In genomic region chr10:49134327-49134726, GRCh38 we compare ENCODE assay signal across 22 cellular contexts. TPM values are rescaled to one million over a fixed set of nuclear protein-coding genes. Genes with fewer than 3 reads are reported as not detected.
DNase-seq lines count a peak whose midpoint lies in the region; ATAC-seq, FAIRE-seq and TF ChIP-seq lines count a peak whose summit lies in the region.
"Had no signal": no experiment of that assay in that cellular context is flagged by ENCODE, and none has a peak within 500 bp of the region (broad histone marks: within the 10 kb centered on the region; RNA-seq: fewer than 3 reads in every experiment).

No MANE protein-coding gene starts in this region.

- RAD21 ChIA-PET in GM12878 (lab: Charles Lee; ENCODE audit: unreplicated experiment): interaction anchor here (2.5 kb wide), 1 partner anchor 38 kb away, joined by 8 read pairs; no protein-coding TSS in a partner anchor

- H3K4me3 Mint-ChIP-seq in natural killer cell: no peak overlapping the region
- H3K4me3 Mint-ChIP-seq: T-helper 17 cell had no signal

- ATAC-seq in GM12878 (no peak), natural killer cell (peak; percentile 27 to 57 (median 48)), HG03159 (IDR thresholded peaks at IDR 0.05; ENCODE audit: unreplicated experiment) (no peak), left lung (no peak)
- ATAC-seq: T-helper 17 cell had no signal

- no peaks in the 10 kb centered on the region for H3K36me3 ChIP-seq in BLaER1
- no peaks in the 10 kb centered on the region for H3K36me3 ChIP-seq in GM12878 (ENCODE audit: control insufficient read depth in 2 of 2, insufficient read depth in 2 of 2, low read length in 1 of 2)
- H3K36me3 ChIP-seq in left lung: no peaks in the 10 kb centered on the region

- BruUV-seq in GM12878 (replicated peaks; lab: Mats Ljungman, UMichigan): no TSS peak

- TF ChIP-seq POLR2A in GM12878 (IDR thresholded peaks at IDR 0.05; ENCODE audit: low read depth, low read length): no peak

- in situ Hi-C loops in GM12878 (cut with MboI): no loop called here

- H3K4me3 ChIP-seq in BLaER1: no peak overlapping the region
- no peak overlapping the region for H3K4me3 ChIP-seq in GM12878
- H3K4me3 ChIP-seq in left lung: no peak overlapping the region

- H2AFZ ChIP-seq in GM12878 (ENCODE audit: control insufficient read depth, low read depth, low read length): no peak overlapping the region

- POLR2A ChIA-PET in GM12878 (lab: Charles Lee): no interaction called here

- no peak overlapping the region for H3K9ac ChIP-seq in BLaER1
- no peak overlapping the region for H3K9ac ChIP-seq in GM12878 (ENCODE audit: control insufficient read depth, insufficient read depth, low read length)

- intact Hi-C loops in GM12878 (cut with micrococcal nuclease; ENCODE audit: unreplicated experiment) (no loop called here), natural killer cell (cut with micrococcal nuclease) (no loop called here), left lung (cut with DNase I) (no loop called here)

- H4K20me1 ChIP-seq in BLaER1 (no peaks in the 10 kb centered on the region), GM12878 (ENCODE audit: control insufficient read depth, insufficient read depth) (no peaks in the 10 kb centered on the region)

- TF ChIP-seq RAD21 in GM12878 (IDR thresholded peaks at IDR 0.05; ENCODE audit: insufficient read depth, low read depth, low read length): no peak

- H3K9me3 ChIP-seq in BLaER1 (peaks cover 15% of the 10 kb centered on the region), GM12878 (replicated peaks; ENCODE audit: control insufficient read depth, insufficient read depth, low read length) (no peaks in the 10 kb centered on the region), left lung (no peaks in the 10 kb centered on the region)

- TF ChIP-seq CTCF in GM12878 (IDR thresholded peaks at IDR 0.05 in 2 of 3, conservative IDR thresholded peaks at IDR 0.05 in 1 of 3; ENCODE audit: control insufficient read depth in 2 of 3, extremely low read depth in 1 of 3, insufficient read depth in 1 of 3, low read depth in 3 of 3, low read length in 3 of 3) (no peak), natural killer cell (IDR thresholded peaks at IDR 0.05) (no peak), GM20000 (IDR thresholded peaks at IDR 0.05; ENCODE audit: extremely low read depth, missing control alignments) (no peak), left lung (IDR thresholded peaks at IDR 0.05) (no peak)

- CTCF ChIA-PET in GM12878 (lab: Yijun Ruan, JAX): interaction anchor here (1.9 kb wide), 1 partner anchor 44 kb away, joined by 5 read pairs; no protein-coding TSS in a partner anchor

- TF ChIP-seq EP300 in GM12878 (IDR thresholded peaks at IDR 0.05; ENCODE audit: borderline replicate concordance in 1 of 2, control insufficient read depth in 1 of 2, low read depth in 2 of 2, low read length in 2 of 2): no peak

- FAIRE-seq in GM19239 (lab: Jason Lieb, UNC): peak; percentile 21
- FAIRE-seq in GM12878 (lab: Jason Lieb, UNC): no peak
- FAIRE-seq: D721Med, GM12892 had no signal

- H3K79me2 ChIP-seq in GM12878 (ENCODE audit: control insufficient read depth, insufficient read depth, low read length): no peaks in the 10 kb centered on the region

- peaks cover 0 to 2% of the 10 kb centered on the region in 2 donors for H3K9me3 Mint-ChIP-seq in natural killer cell

- H3K4me1 ChIP-seq in BLaER1: peaks cover 37% of the 10 kb centered on the region
- H3K4me1 ChIP-seq in GM12878 (ENCODE audit: control insufficient read depth, insufficient read depth, low read length): no peaks in the 10 kb centered on the region
- H3K4me1 ChIP-seq in left lung: peaks cover 1 to 4% of the 10 kb centered on the region in 2 donors

- SMC1A ChIA-PET in GM12878 (lab: Charles Lee; ENCODE audit: uncharacterized antibody, unreplicated experiment): no interaction called here

- H3K4me2 ChIP-seq in BLaER1 (peak overlapping the region; percentile 44), GM12878 (ENCODE audit: control insufficient read depth, insufficient read depth) (no peak overlapping the region)

- H3K27ac ChIP-seq in BLaER1 (no peak overlapping the region), GM12878 (ENCODE audit: control insufficient read depth, insufficient read depth) (no peak overlapping the region), left lung (no peak overlapping the region)

- peaks cover 1 to 3% of the 10 kb centered on the region in 2 donors for H3K27me3 Mint-ChIP-seq in natural killer cell (ENCODE audit: low read depth in 2 of 2)

- H3K36me3 Mint-ChIP-seq in natural killer cell: no peaks in the 10 kb centered on the region

- peaks cover 33 to 36% of the 10 kb centered on the region in 2 donors for H3K4me1 Mint-ChIP-seq in natural killer cell

- peak overlapping the region; percentile 24 to 66 for H3K27ac Mint-ChIP-seq in natural killer cell
- H3K27ac Mint-ChIP-seq: T-helper 17 cell had no signal

- H3K27me3 ChIP-seq in BLaER1: no peaks in the 10 kb centered on the region
- no peaks in the 10 kb centered on the region for H3K27me3 ChIP-seq in GM12878 (replicated peaks in 1 of 2; ENCODE audit: control insufficient read depth in 2 of 2, insufficient read depth in 2 of 2, low read length in 1 of 2)
- no peaks in the 10 kb centered on the region for H3K27me3 ChIP-seq in left lung

- DNase-seq in GM19239 (ENCODE audit: insufficient read length, low spot score): no peak
- DNase-seq in GM12878 (ENCODE audit: low read depth, low spot score): no peak
- no peak for DNase-seq in natural killer cell
- no peak for DNase-seq in GM20000 (ENCODE audit: low spot score)
- DNase-seq in NCI-H146 treated with DMSO at 0.1 percent for 48 hours (lab: John Stamatoyannopoulos, UW; ENCODE audit: unreplicated experiment): no peak
- DNase-seq in left lung: no peak
- DNase-seq: AML-193, DMS53, NCI-H1105, NCI-H1694 treated with DMSO at 0.1 percent for 48 hours, NCI-H446, NCI-H526 treated with DMSO at 0.1 percent for 48 hours, SHP77, T-helper 17 cell had no signal

- 2% methylated on average over 3 of the region's 3 CpGs for WGBS in GM12878 (ENCODE audit: insufficient coverage, insufficient replicate concordance, low lambda C conversion rate, missing lambda C conversion rate)

RNA-seq across cellular contexts. Expression of gene FAM170B, which starts 0.5 kb away (rescaled TPM):
- total RNA-seq in GM12878 (2013; cell fraction: nucleolus; rRNA removed): not detected in 2 replicates
- total RNA-seq in GM12878 (2014; rRNA removed) (not detected in 2 replicates), GM12878 (2014; rRNA removed; fragmentation: Illumina TruSeq; extraction: Trizol) (not detected in 2 replicates), GM12878 (2021) (not detected in 2 replicates), natural killer cell (not detected), left lung (under 1 TPM in 1 of 2 donors, not detected in 1; 0.26 TPM)
- polyA plus RNA-seq in GM12878 (2011; ENCODE audit: low read depth): not detected
- polyA plus RNA-seq in GM12878 (2011; rRNA removed) (not detected in 2 replicates), GM12878 (2014; fragmentation: Illumina TruSeq; extraction: Trizol) (not detected in 2 replicates), GM12878 (2014; fragmentation: Nextera tagmentation; extraction: Ambion mirVana) (not detected), GM12878 (2014; rRNA removed) (not detected in 2 replicates), GM12878 (2016; fragmentation: Nextera tagmentation; extraction: Ambion mirVana) (not detected)
- 0.10 TPM in 1 of 2 replicates, not detected in the other for polyA plus RNA-seq in GM12878 (2011; cell fraction: cytosol; rRNA removed)
- polyA plus RNA-seq in GM12878 (2011; cell fraction: nucleus; rRNA removed): 0.15 TPM in 1 of 2 replicates, not detected in the other
- polyA plus RNA-seq in GM12878 (2012): not detected in 2 replicates
- polyA minus RNA-seq in GM12878 (2011; rRNA and poly(A)+ RNA removed): 0.36 TPM in 1 of 2 replicates, not detected in the other
- polyA minus RNA-seq in GM12878 (2011; cell fraction: cytosol; rRNA and poly(A)+ RNA removed): not detected in 2 replicates
- not detected in 2 replicates for polyA minus RNA-seq in GM12878 (2011; cell fraction: nucleus; rRNA and poly(A)+ RNA removed)
- total RNA-seq: A172, H4, RPMI7951, T-helper 17 cell had no signal
- polyA plus RNA-seq: AG04450 had no signal

RNA-seq across cellular contexts. Expression of gene VSTM4, which starts 19.0 kb away (rescaled TPM):
- total RNA-seq in GM12878 (2013; cell fraction: nucleolus; rRNA removed): 0.04 TPM in 1 of 2 replicates, not detected in the other
- total RNA-seq in GM12878 (2014; rRNA removed) (not detected in 2 replicates), GM12878 (2014; rRNA removed; fragmentation: Illumina TruSeq; extraction: Trizol) (not detected in 2 replicates), GM12878 (2021) (0.08 TPM in 1 of 2 replicates, not detected in the other), natural killer cell (under 1 TPM; 0.38 to 0.57 (median 0.45) TPM), left lung (10 to 100 TPM; 11.0 to 13.2 TPM)
- polyA plus RNA-seq in GM12878 (2011; ENCODE audit: low read depth): not detected
- polyA plus RNA-seq in GM12878 (2011; rRNA removed) (0.14 TPM in 2 replicates), GM12878 (2014; fragmentation: Illumina TruSeq; extraction: Trizol) (0.01 TPM in 1 of 2 replicates, not detected in the other), GM12878 (2014; fragmentation: Nextera tagmentation; extraction: Ambion mirVana) (under 1 TPM in 1 of 2 experiments, not detected in 1; 0.02 TPM), GM12878 (2014; rRNA removed) (not detected in 2 replicates), GM12878 (2016; fragmentation: Nextera tagmentation; extraction: Ambion mirVana) (not detected)
- 0.06 and 0.08 TPM in 2 replicates for polyA plus RNA-seq in GM12878 (2011; cell fraction: cytosol; rRNA removed)
- 0.03 and 0.09 TPM in 2 replicates for polyA plus RNA-seq in GM12878 (2011; cell fraction: nucleus; rRNA removed)
- polyA plus RNA-seq in GM12878 (2012): not detected in 2 replicates
- polyA minus RNA-seq in GM12878 (2011; rRNA and poly(A)+ RNA removed): 0.15 TPM in 1 of 2 replicates, not detected in the other
- polyA minus RNA-seq in GM12878 (2011; cell fraction: cytosol; rRNA and poly(A)+ RNA removed): not detected in 2 replicates
- polyA minus RNA-seq in GM12878 (2011; cell fraction: nucleus; rRNA and poly(A)+ RNA removed): 0.24 and 0.57 TPM in 2 replicates
- total RNA-seq: T-helper 17 cell had no signal

RNA-seq across cellular contexts. Expression of gene TMEM273, which starts 53.9 kb away (rescaled TPM):
- total RNA-seq in GM12878 (2013; cell fraction: nucleolus; rRNA removed): 135 and 148 TPM in 2 replicates
- total RNA-seq in GM12878 (2014; rRNA removed) (26.5 and 30.6 TPM in 2 replicates), GM12878 (2014; rRNA removed; fragmentation: Illumina TruSeq; extraction: Trizol) (24.0 and 26.3 TPM in 2 replicates), GM12878 (2021) (20.9 and 23.5 TPM in 2 replicates), natural killer cell (10 to 100 TPM; 11.6 to 46.3 (median 29.4) TPM), left lung (10 to 100 TPM; 19.4 to 46.9 TPM)
- 8.9 TPM for polyA plus RNA-seq in GM12878 (2011; ENCODE audit: low read depth)
- polyA plus RNA-seq in GM12878 (2011; rRNA removed) (46.3 and 47.3 TPM in 2 replicates), GM12878 (2014; fragmentation: Illumina TruSeq; extraction: Trizol) (35.6 and 41.3 TPM in 2 replicates), GM12878 (2014; fragmentation: Nextera tagmentation; extraction: Ambion mirVana) (10 to 100 TPM; 25.6 to 28.6 TPM), GM12878 (2014; rRNA removed) (33.9 and 40.4 TPM in 2 replicates), GM12878 (2016; fragmentation: Nextera tagmentation; extraction: Ambion mirVana) (10 to 100 TPM; 10.3 to 12.2 TPM)
- polyA plus RNA-seq in GM12878 (2011; cell fraction: cytosol; rRNA removed): 45.0 and 51.2 TPM in 2 replicates
- 75.4 and 80.5 TPM in 2 replicates for polyA plus RNA-seq in GM12878 (2011; cell fraction: nucleus; rRNA removed)
- 7.0 and 8.7 TPM in 2 replicates for polyA plus RNA-seq in GM12878 (2012)
- 35.0 and 35.7 TPM in 2 replicates for polyA minus RNA-seq in GM12878 (2011; rRNA and poly(A)+ RNA removed)
- 6.0 and 6.5 TPM in 2 replicates for polyA minus RNA-seq in GM12878 (2011; cell fraction: cytosol; rRNA and poly(A)+ RNA removed)
- 13.5 and 14.6 TPM in 2 replicates for polyA minus RNA-seq in GM12878 (2011; cell fraction: nucleus; rRNA and poly(A)+ RNA removed)
- total RNA-seq: A172, RPMI7951 had no signal
- polyA plus RNA-seq: AG04450 had no signal

Comparison
In these comparisons a context has a peak if more than half of its experiments do, and no peak if none do; other contexts are left out.
1. ATAC-seq: peak in natural killer cell (3 of 3); none in GM12878 (single experiment), HG03159 (single experiment) and left lung (single experiment).
2. RNA of gene VSTM4, which starts 19.0 kb away (total RNA-seq): 11.0 to 13.2 TPM in left lung; 0.38 to 0.57 TPM in natural killer cell and 0.04 to 0.08 TPM in GM12878; every median in the first group is over 4 times any median in the second.